Comparison of ENCODE assay signal across 8 cellular contexts in the genomic region with DNA sequence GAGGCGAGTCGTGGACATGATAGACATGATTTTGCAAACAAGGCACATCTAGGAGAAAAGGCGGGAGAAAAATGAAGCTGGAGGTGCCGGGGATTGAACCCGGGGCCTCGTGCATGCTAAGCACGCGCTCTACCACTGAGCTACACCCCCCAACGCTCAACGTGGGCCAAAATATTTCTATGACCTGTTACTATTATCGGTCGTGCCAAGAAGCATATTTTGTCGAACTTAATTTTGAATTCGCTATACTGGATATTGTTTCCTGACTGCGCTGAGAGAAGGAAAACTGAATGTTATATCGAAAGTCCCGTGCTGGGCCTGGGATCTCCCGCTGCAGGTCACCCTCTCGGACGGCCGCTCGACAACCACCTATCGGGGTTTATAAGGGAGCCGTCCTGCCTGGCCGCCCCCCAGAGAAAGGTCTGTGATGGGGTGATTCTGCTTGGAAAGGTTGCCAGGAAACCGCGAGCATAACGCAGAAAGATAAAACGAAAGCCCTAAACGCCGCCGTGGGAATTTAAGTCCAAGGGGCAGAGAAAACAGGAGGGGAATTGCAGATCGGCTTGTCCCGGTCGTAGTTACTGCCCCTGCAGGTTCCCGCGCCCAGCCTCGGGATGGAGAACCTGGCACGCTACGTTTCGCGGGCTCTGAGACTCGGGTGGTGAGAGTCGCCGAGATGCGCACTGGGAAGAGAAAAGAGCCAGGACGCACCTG.
DNase-seq lines count a peak whose midpoint lies in the region; ATAC-seq and TF ChIP-seq lines count a peak whose summit lies in the region.

No MANE protein-coding gene starts in this region.

- H3K79me1 ChIP-seq in IMR-90 (ENCODE audit: low read depth in 1 of 2, low read length in 2 of 2): no peaks in the 10 kb centered on the region

- POLR2A ChIA-PET in IMR-90 (lab: Charles Lee; ENCODE audit: unreplicated experiment): no interaction called here

- H2AK5ac ChIP-seq in IMR-90 (ENCODE audit: low read depth, low read length): no peak overlapping the region

- peak; percentile 82 for DNase-seq in IMR-90
- DNase-seq in OCI-M2 (lab: John Stamatoyannopoulos, UW; ENCODE audit: unreplicated experiment): peak; percentile 94
- DNase-seq in activated T-cell treated with anti-CD3 and anti-CD28 coated beads, Interleukin-2, amount 50 U/mL, for 4 hours: peak; percentile 88
- no peak for DNase-seq in esophagus squamous epithelium (lab: John Stamatoyannopoulos, UW)
- DNase-seq in myocyte (ENCODE audit: low read depth): peak; percentile 76
- peak; percentile 93 for DNase-seq in stimulated activated CD8-positive, alpha-beta memory T cell treated with anti-CD3 and anti-CD28 coated beads, Interleukin-4, amount 100 ng/mL, for 48 hours

- no peak overlapping the region for H4K91ac ChIP-seq in IMR-90 (ENCODE audit: insufficient read depth, low read depth, low read length)

- H3K4me3 Mint-ChIP-seq in activated T-cell treated with anti-CD3 and anti-CD28 coated beads, Interleukin-2, amount 50 U/mL, for 4 hours: peak overlapping the region; percentile 92

- H3K9ac ChIP-seq in IMR-90 (ENCODE audit: low read depth, low read length): peak overlapping the region; percentile 20; the same call in 1 of the 2 replicates

- no peak overlapping the region for H3K4ac ChIP-seq in IMR-90 (ENCODE audit: low read depth, low read length)

- peaks cover 5% of the 10 kb centered on the region for H3K27me3 Mint-ChIP-seq in activated T-cell treated with anti-CD3 and anti-CD28 coated beads, Interleukin-2, amount 50 U/mL, for 4 hours (ENCODE audit: low read depth)

- no peak overlapping the region for H3K18ac ChIP-seq in IMR-90 (ENCODE audit: low read depth, low read length)

- TF ChIP-seq POLR2A in IMR-90 (IDR thresholded peaks at IDR 0.05; ENCODE audit: low read depth, low read length) (no peak), esophagus squamous epithelium (IDR thresholded peaks at IDR 0.05) (no peak)

- H3K9me3 Mint-ChIP-seq in activated T-cell treated with anti-CD3 and anti-CD28 coated beads, Interleukin-2, amount 50 U/mL, for 4 hours: peaks cover 13% of the 10 kb centered on the region

- H3K4me2 ChIP-seq in IMR-90 (ENCODE audit: low read depth, low read length): peak overlapping the region; percentile 91

- no peak for TF ChIP-seq RAD21 in IMR-90 (IDR thresholded peaks at IDR 0.05; ENCODE audit: low read length)

- H3K4me3 ChIP-seq in GM08714 (ENCODE audit: low read length) (peak overlapping the region; percentile 95), IMR-90 (ENCODE audit: insufficient read depth, low read depth, low read length) (peak overlapping the region; percentile 87), esophagus squamous epithelium (peak overlapping the region; percentile 46 to 70 (median 64))

- no peaks in the 10 kb centered on the region for H4K20me1 ChIP-seq in IMR-90 (ENCODE audit: insufficient read depth, low read length)

- no TSS peak for BruUV-seq in IMR-90 (replicated peaks; lab: Mats Ljungman, UMichigan)

- no peak overlapping the region for H3K56ac ChIP-seq in IMR-90 (ENCODE audit: extremely low read depth, insufficient read depth, low read length)

- no peak overlapping the region for H2AK9ac ChIP-seq in IMR-90 (replicated peaks; ENCODE audit: low read depth, low read length, poor library complexity)

- TF ChIP-seq CTCF in IMR-90 (conservative IDR thresholded peaks at IDR 0.05; ENCODE audit: low read depth, low read length) (no peak), esophagus squamous epithelium (IDR thresholded peaks at IDR 0.05) (no peak)

- CTCF ChIA-PET in IMR-90 (lab: Yijun Ruan, JAX): interaction anchor here (1.0 kb wide), 1 partner anchor 59 kb away, joined by 3 read pairs; no protein-coding TSS in a partner anchor

- H3K9me1 ChIP-seq in IMR-90 (ENCODE audit: insufficient read depth, low read length): no peaks in the 10 kb centered on the region

- no peak overlapping the region for H3K23ac ChIP-seq in IMR-90 (ENCODE audit: low read depth, low read length)

- H3K4me1 ChIP-seq in IMR-90 (ENCODE audit: control insufficient read depth, insufficient read depth, low read length) (0 out of 2 replicates have a peak, but pooled peaks cover 2% of the 10 kb centered on the region), esophagus squamous epithelium (peaks cover 0 to 26% (median 6%) of the 10 kb centered on the region in 3 donors)

- H3K14ac ChIP-seq in IMR-90 (replicated peaks; ENCODE audit: low read depth, low read length): no peak overlapping the region

- H2BK20ac ChIP-seq in IMR-90 (ENCODE audit: low read depth, low read length): no peak overlapping the region

- peak overlapping the region; percentile 80 for H2AFZ ChIP-seq in IMR-90 (replicated peaks; ENCODE audit: low read length, poor library complexity)

- H3K4me1 Mint-ChIP-seq in activated T-cell treated with anti-CD3 and anti-CD28 coated beads, Interleukin-2, amount 50 U/mL, for 4 hours (ENCODE audit: low read depth): peaks cover 34% of the 10 kb centered on the region

- ATAC-seq in IMR-90 (ENCODE audit: low read depth): peak; percentile 86
- peak; percentile 41 to 48 for ATAC-seq in activated T-cell treated with anti-CD3 and anti-CD28 coated beads, Interleukin-2, amount 50 U/mL, for 4 hours
- ATAC-seq in HG03378 (IDR thresholded peaks at IDR 0.05; ENCODE audit: unreplicated experiment): no peak

- H2BK15ac ChIP-seq in IMR-90 (ENCODE audit: low read depth, low read length): no peak overlapping the region

- no peak overlapping the region for H4K8ac ChIP-seq in IMR-90 (ENCODE audit: low read depth in 2 of 2, low read length in 2 of 2)

- intact Hi-C loops in IMR-90 (cut with micrococcal nuclease): loop anchor here (1.0 to 10.0 kb wide), 3 partner anchors 18 to 151 kb away; no protein-coding TSS in a partner anchor
- intact Hi-C loops in esophagus squamous epithelium (cut with DNase I): no loop called here

- H3K36me3 Mint-ChIP-seq in activated T-cell treated with anti-CD3 and anti-CD28 coated beads, Interleukin-2, amount 50 U/mL, for 4 hours (ENCODE audit: insufficient read depth): peaks cover 4% of the 10 kb centered on the region

- dilution Hi-C loops in IMR-90 (cut with HindIII; ENCODE audit: low sequenced_read_pairs, unreplicated experiment): no loop called here

- H3K9me3 ChIP-seq in IMR-90 (ENCODE audit: control insufficient read depth, insufficient read depth, low read length) (no peaks in the 10 kb centered on the region), esophagus squamous epithelium (no peaks in the 10 kb centered on the region)

- H3K27ac ChIP-seq in IMR-90 (ENCODE audit: insufficient read depth, low read length) (no peak overlapping the region), esophagus squamous epithelium (peak overlapping the region; percentile 63 to 80 (median 65))

- H3K36me3 ChIP-seq in IMR-90 (ENCODE audit: control insufficient read depth, insufficient read depth, low read length) (no peaks in the 10 kb centered on the region), esophagus squamous epithelium (no peaks in the 10 kb centered on the region)

- in situ Hi-C loops in IMR-90 (cut with MboI; ENCODE audit: low sequenced_read_pairs): no loop called here

- no peak overlapping the region for H2BK5ac ChIP-seq in IMR-90 (ENCODE audit: low read depth, low read length, poor library complexity, severe bottlenecking)

- no peak overlapping the region for H2BK120ac ChIP-seq in IMR-90 (ENCODE audit: low read depth, low read length)

- 2% methylated on average over 21 of the region's 47 CpGs; no CpG with 5 or more reads in 1 of the 2 experiments for WGBS in IMR-90 (ENCODE audit: extremely low coverage in 2 of 2, insufficient read length in 1 of 2), 2 experiments
- 0 to 1% methylated on average over 44 to 47 of the region's 47 CpGs for WGBS in esophagus squamous epithelium, 2 donors

- H3K27me3 ChIP-seq in IMR-90 (ENCODE audit: control insufficient read depth, insufficient read depth, low read length) (no peaks in the 10 kb centered on the region), esophagus squamous epithelium (peaks cover 0 to 8% (median 0%) of the 10 kb centered on the region in 4 donors)

- no peak overlapping the region for H4K5ac ChIP-seq in IMR-90 (ENCODE audit: low read depth, low read length)

TF ChIP-seq in IMR-90, 13 proteins besides CTCF, POLR2A, EP300 and RAD21:
- TF ChIP-seq FOS (IDR thresholded peaks at IDR 0.05; ENCODE audit: low read depth, low read length): peak; percentile 83; the same call in 1 of the 2 replicates
- peak; percentile 75; the same call in 1 of the 2 replicates for TF ChIP-seq BHLHE40 (IDR thresholded peaks at IDR 0.05; ENCODE audit: low read depth, low read length)
- peak; percentile 67 for TF ChIP-seq RCOR1 (IDR thresholded peaks at IDR 0.05; ENCODE audit: insufficient replicate concordance, low read length)
- 0 out of 2 replicates have a peak, but pooled peaks have one; percentile 59 for TF ChIP-seq MXI1 (IDR thresholded peaks at IDR 0.05; ENCODE audit: borderline replicate concordance, low read depth, low read length)
- TF ChIP-seq CEBPB (IDR thresholded peaks at IDR 0.05; ENCODE audit: low read depth, low read length): 0 out of 2 replicates have a peak, but pooled peaks have one; percentile 4
- TF ChIP-seq MAZ (IDR thresholded peaks at IDR 0.05; ENCODE audit: borderline replicate concordance, low read depth, low read length): no peak; the same call in 1 of the 2 replicates
- no peak for TF ChIP-seq NFE2L2 (IDR thresholded peaks at IDR 0.05; ENCODE audit: low read depth, low read length)
- peak; percentile 67 for TF ChIP-seq MAFK (IDR thresholded peaks at IDR 0.05; ENCODE audit: low read depth, low read length)
- TF ChIP-seq, protein P1, sequence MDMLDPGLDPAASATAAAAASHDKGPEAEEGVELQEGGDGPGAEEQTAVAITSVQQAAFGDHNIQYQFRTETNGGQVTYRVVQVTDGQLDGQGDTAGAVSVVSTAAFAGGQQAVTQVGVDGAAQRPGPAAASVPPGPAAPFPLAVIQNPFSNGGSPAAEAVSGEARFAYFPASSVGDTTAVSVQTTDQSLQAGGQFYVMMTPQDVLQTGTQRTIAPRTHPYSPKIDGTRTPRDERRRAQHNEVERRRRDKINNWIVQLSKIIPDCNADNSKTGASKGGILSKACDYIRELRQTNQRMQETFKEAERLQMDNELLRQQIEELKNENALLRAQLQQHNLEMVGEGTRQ (IDR thresholded peaks at IDR 0.05; ENCODE audit: low read depth, low read length): no peak
